In genomic region chr19:54572696-54573311, GRCh38 we compare ENCODE assay signal across 19 cellular contexts. TPM values are rescaled to one million over a fixed set of nuclear protein-coding genes. Genes with fewer than 3 reads are reported as not detected.
DNase-seq lines count a peak whose midpoint lies in the region; ATAC-seq and TF ChIP-seq lines count a peak whose summit lies in the region.
"Had no signal": no experiment of that assay in that cellular context is flagged by ENCODE, and none has a peak within 500 bp of the region (broad histone marks: within the 10 kb centered on the region; RNA-seq: fewer than 3 reads in every experiment).

No MANE protein-coding gene starts in this region.

- no peaks in the 10 kb centered on the region for H3K36me3 Mint-ChIP-seq in naive thymus-derived CD4-positive, alpha-beta T cell

- no peaks in the 10 kb centered on the region for H3K9me2 ChIP-seq in DOHH2 (replicated peaks; ENCODE audit: control insufficient read depth, low read length)

- no peaks in the 10 kb centered on the region for H4K20me1 ChIP-seq in DOHH2 (ENCODE audit: control insufficient read depth, insufficient read depth, low read depth, low read length)

- H3K79me2 ChIP-seq in DOHH2 (ENCODE audit: control insufficient read depth, low read length): no peaks in the 10 kb centered on the region

- CTCF ChIA-PET in naive thymus-derived CD4-positive, alpha-beta T cell (lab: Charles Lee): no interaction called here

- H3K9me3 ChIP-seq in DOHH2 (ENCODE audit: control insufficient read depth, insufficient read depth, low read length) (no peaks in the 10 kb centered on the region), SJCRH30 (replicated peaks) (no peaks in the 10 kb centered on the region)
- H3K9me3 ChIP-seq in naive thymus-derived CD4-positive, alpha-beta T cell (ENCODE audit: control insufficient read depth in 2 of 3, low read length in 3 of 3): no peaks in the 10 kb centered on the region

- H3K27me3 Mint-ChIP-seq in naive thymus-derived CD4-positive, alpha-beta T cell: peaks cover 19 to 42% (median 27%) of the 10 kb centered on the region in 5 donors

- H3F3A ChIP-seq in DOHH2 (ENCODE audit: control insufficient read depth, insufficient read depth): 0 out of 2 replicates have a peak, but pooled peaks cover 3% of the 10 kb centered on the region

- H3K4me3 Mint-ChIP-seq in naive thymus-derived CD4-positive, alpha-beta T cell: peak overlapping the region in 1 of 10 donors; percentile 10
- H3K4me3 Mint-ChIP-seq: WTC11 had no signal

- H3K36me3 ChIP-seq in DOHH2 (ENCODE audit: control insufficient read depth, low read length): no peaks in the 10 kb centered on the region
- no peaks in the 10 kb centered on the region for H3K36me3 ChIP-seq in naive thymus-derived CD4-positive, alpha-beta T cell (ENCODE audit: control insufficient read depth in 2 of 3, insufficient read depth in 3 of 3, low read length in 3 of 3)
- H3K36me3 ChIP-seq in SJCRH30: no peaks in the 10 kb centered on the region

- H3K27ac ChIP-seq in DOHH2 (ENCODE audit: low read depth, low read length) (peak overlapping the region; percentile 65), caudate nucleus (ENCODE audit: low read depth, low read length) (peak overlapping the region; percentile 44), SJCRH30 (no peak overlapping the region)
- no peak overlapping the region for H3K27ac ChIP-seq in naive thymus-derived CD4-positive, alpha-beta T cell (ENCODE audit: low read depth, low read length)

- H3K4me2 ChIP-seq in DOHH2 (ENCODE audit: low read length): peak overlapping the region; percentile 91

- peaks cover 0 to 17% (median 0%) of the 10 kb centered on the region in 7 donors for H3K4me1 Mint-ChIP-seq in naive thymus-derived CD4-positive, alpha-beta T cell

- DNase-seq in MV-4-11 (lab: John Stamatoyannopoulos, UW) (peak; percentile 96), caudate nucleus (lab: John Stamatoyannopoulos, UW) (peak in 1 of 61 donors; percentile 15), SJCRH30 (no peak), NCI-H1048 (lab: John Stamatoyannopoulos, UW) (no peak)
- DNase-seq in naive thymus-derived CD4-positive, alpha-beta T cell: no peak
- DNase-seq: NCI-H1092 treated with DMSO at 0.1 percent for 48 hours; NCI-H345; SHP77 treated with DMSO at 0.1 percent for 48 hours; stimulated activated CD4-positive, alpha-beta T cell treated with anti-CD3 and anti-CD28 coated beads, Interleukin-4, amount 100 ng/mL, for 4 hours; stimulated activated naive CD4-positive, alpha-beta T cell treated with Interleukin-2 at 50 U/mL for 16 hours had no signal

- H3K27me3 ChIP-seq in DOHH2 (ENCODE audit: control insufficient read depth, low read length) (0 out of 2 replicates have a peak, but pooled peaks cover 5% of the 10 kb centered on the region), SJCRH30 (no peaks in the 10 kb centered on the region)
- H3K27me3 ChIP-seq in naive thymus-derived CD4-positive, alpha-beta T cell (ENCODE audit: control insufficient read depth in 2 of 2, insufficient read depth in 2 of 2, low read length in 2 of 2): no peaks in the 10 kb centered on the region

- H3K4me1 ChIP-seq in DOHH2 (ENCODE audit: control insufficient read depth, low read length) (peaks cover 42% of the 10 kb centered on the region), SJCRH30 (no peaks in the 10 kb centered on the region)
- no peaks in the 10 kb centered on the region for H3K4me1 ChIP-seq in naive thymus-derived CD4-positive, alpha-beta T cell (ENCODE audit: control insufficient read depth in 2 of 2, insufficient read depth in 2 of 2, low read length in 2 of 2)

- H3K9me3 Mint-ChIP-seq in naive thymus-derived CD4-positive, alpha-beta T cell: peaks cover 0 to 5% (median 0%) of the 10 kb centered on the region in 11 donors

- H3K4me3 ChIP-seq in DOHH2 (ENCODE audit: low read length) (peak overlapping the region; percentile 76), SJCRH30 (no peak overlapping the region)
- no peak overlapping the region for H3K4me3 ChIP-seq in naive thymus-derived CD4-positive, alpha-beta T cell (ENCODE audit: low read length)

- intact Hi-C loops in naive thymus-derived CD4-positive, alpha-beta T cell (cut with micrococcal nuclease): no loop called here

- POLR2A ChIA-PET in naive thymus-derived CD4-positive, alpha-beta T cell (lab: Charles Lee): no interaction called here

- no peak overlapping the region for H3K27ac Mint-ChIP-seq in naive thymus-derived CD4-positive, alpha-beta T cell
- H3K27ac Mint-ChIP-seq: WTC11 had no signal

- ATAC-seq in naive thymus-derived CD4-positive, alpha-beta T cell: peak; percentile 61
- ATAC-seq in HG03139 (IDR thresholded peaks at IDR 0.05; ENCODE audit: unreplicated experiment) (no peak), GM18517 (IDR thresholded peaks at IDR 0.05; ENCODE audit: unreplicated experiment) (no peak)
- ATAC-seq: HCT116, WTC11 had no signal

- TF ChIP-seq CTCF in DOHH2 (IDR thresholded peaks at IDR 0.05; ENCODE audit: low read depth, low read length, poor library complexity, severe bottlenecking): no peak

RNA-seq across cellular contexts. Expression of gene LILRA2, which starts 0.8 kb away (rescaled TPM):
- total RNA-seq in naive thymus-derived CD4-positive, alpha-beta T cell: 10 to 100 TPM in 1 of 5 experiments, 1 to 10 TPM in 1, under 1 TPM in 3; 0.24 to 50.3 (median 0.87) TPM
- polyA plus RNA-seq in naive thymus-derived CD4-positive, alpha-beta T cell: under 1 TPM; 0.18 to 0.38 TPM
- not detected in 2 replicates for total RNA-seq in SJCRH30 (2014; rRNA removed; shearing (Covaris generic))
- total RNA-seq: dermis microvascular lymphatic vessel endothelial cell, fibroblast of lung, G401, renal cortical epithelial cell, WTC11 had no signal
- polyA plus RNA-seq: fibroblast of lung had no signal

RNA-seq across cellular contexts. Expression of gene LILRA1, which starts 20.6 kb away (rescaled TPM):
- 10 to 100 TPM in 1 of 5 experiments, 1 to 10 TPM in 1, not detected in 3; 4.3 to 36.7 TPM for total RNA-seq in naive thymus-derived CD4-positive, alpha-beta T cell
- under 1 TPM in 1 of 2 donors, not detected in 1; 0.14 TPM for polyA plus RNA-seq in naive thymus-derived CD4-positive, alpha-beta T cell
- total RNA-seq in SJCRH30 (2014; rRNA removed; shearing (Covaris generic)): not detected in 2 replicates
- total RNA-seq: dermis microvascular lymphatic vessel endothelial cell, fibroblast of lung, G401, renal cortical epithelial cell, WTC11 had no signal
- polyA plus RNA-seq: fibroblast of lung had no signal

RNA-seq across cellular contexts. Expression of gene LILRB1, which starts 57.5 kb away (rescaled TPM):
- 10 to 100 TPM in 1 of 5 experiments, 1 to 10 TPM in 3, not detected in 1; 1.1 to 56.5 (median 5.1) TPM for total RNA-seq in naive thymus-derived CD4-positive, alpha-beta T cell
- polyA plus RNA-seq in naive thymus-derived CD4-positive, alpha-beta T cell: under 1 TPM in 1 of 2 donors, not detected in 1; 0.09 TPM
- not detected in 2 replicates for total RNA-seq in SJCRH30 (2014; rRNA removed; shearing (Covaris generic))
- total RNA-seq: dermis microvascular lymphatic vessel endothelial cell, fibroblast of lung, G401, renal cortical epithelial cell, WTC11 had no signal
- polyA plus RNA-seq: fibroblast of lung had no signal

Comparison
In these comparisons a context has a peak if more than half of its experiments do, and no peak if none do; other contexts are left out.
1. H3K27ac ChIP-seq: peak in DOHH2 (single experiment) and caudate nucleus (single experiment); none in naive thymus-derived CD4-positive, alpha-beta T cell (single experiment) and SJCRH30 (single experiment).